ENCODE assay signal across 20 cellular contexts in genomic region chr12:15719230-15719629, GRCh38.
A peak's percentile ranks its signal among the peaks of the same experiment; 100 is the strongest.
DNase-seq lines count a peak whose midpoint lies in the region; ATAC-seq, FAIRE-seq and TF ChIP-seq lines count a peak whose summit lies in the region.
"Had no signal": no experiment of that assay in that cellular context is flagged by ENCODE, and none has a peak within 500 bp of the region (broad histone marks: within the 10 kb centered on the region; RNA-seq: fewer than 3 reads in every experiment).

No MANE protein-coding gene starts in this region.

- no peak overlapping the region for H3K4me3 Mint-ChIP-seq in chondrocyte (ENCODE audit: unreplicated experiment)
- H3K4me3 Mint-ChIP-seq: activated naive CD4-positive, alpha-beta T cell treated with anti-CD3 and anti-CD28 coated beads, Interleukin-2, amount 10 ng/mL, durations not matched to agents 7 days and 5 days; CD4-positive, CD25-positive, alpha-beta regulatory T cell; natural killer cell; T-helper 17 cell had no signal

- H3K36me3 ChIP-seq in pancreas (no peaks in the 10 kb centered on the region), thyroid gland (no peaks in the 10 kb centered on the region)

- no peaks in the 10 kb centered on the region for H3K9me3 Mint-ChIP-seq in chondrocyte (ENCODE audit: low read depth)
- H3K9me3 Mint-ChIP-seq in activated naive CD4-positive, alpha-beta T cell treated with anti-CD3 and anti-CD28 coated beads, Interleukin-2, amount 50 U/mL, for 72 hours, result no peaks in the 10 kb centered on the region
- H3K9me3 Mint-ChIP-seq: activated naive CD4-positive, alpha-beta T cell treated with anti-CD3 and anti-CD28 coated beads, Interleukin-2, amount 10 ng/mL, durations not matched to agents 7 days and 5 days; CD4-positive, CD25-positive, alpha-beta regulatory T cell; natural killer cell had no signal

- intact Hi-C loops in pancreas (cut with DNase I) (no loop called here), thyroid gland (cut with DNase I) (loop anchor here (10.0 kb wide), 1 partner anchor 66 kb away; the partner anchor contains the start of gene EPS8)

- H3K36me3 Mint-ChIP-seq in chondrocyte (ENCODE audit: low read depth), result peaks cover 4% of the 10 kb centered on the region
- H3K36me3 Mint-ChIP-seq in activated naive CD4-positive, alpha-beta T cell treated with anti-CD3 and anti-CD28 coated beads, Interleukin-2, amount 50 U/mL, for 72 hours, result no peaks in the 10 kb centered on the region
- H3K36me3 Mint-ChIP-seq: activated naive CD4-positive, alpha-beta T cell treated with anti-CD3 and anti-CD28 coated beads, Interleukin-2, amount 10 ng/mL, durations not matched to agents 7 days and 5 days; CD4-positive, CD25-positive, alpha-beta regulatory T cell; natural killer cell had no signal

- 51 to 54% methylated on average over 2 of the region's 2 CpGs for WGBS in pancreas, 2 donors
- WGBS in thyroid gland, 2 donors, result 76 to 83% methylated on average over 2 of the region's 2 CpGs

- TF ChIP-seq POLR2A in H54 (IDR thresholded peaks at IDR 0.05; ENCODE audit: low read depth, low read length) (no peak), thyroid gland (IDR thresholded peaks at IDR 0.05) (no peak)

- H3K9me3 ChIP-seq in pancreas, result no peaks in the 10 kb centered on the region
- H3K9me3 ChIP-seq in thyroid gland, result no peaks in the 10 kb centered on the region

- H3K4me3 ChIP-seq in pancreas (no peak overlapping the region), thyroid gland (replicated peaks in 1 of 3) (no peak overlapping the region)

- TF ChIP-seq CTCF in chondrocyte (IDR thresholded peaks at IDR 0.05), result no peak
- TF ChIP-seq CTCF in pancreas (IDR thresholded peaks at IDR 0.05), result no peak
- no peak for TF ChIP-seq CTCF in thyroid gland (IDR thresholded peaks at IDR 0.05)

- H3K4me1 ChIP-seq in pancreas (peaks cover 0 to 11% (median 5%) of the 10 kb centered on the region in 3 donors), thyroid gland (peaks cover 19 to 36% of the 10 kb centered on the region in 2 donors)

- peak in 1 of 4 donors; percentile 22 for ATAC-seq in pancreas
- ATAC-seq in activated naive CD4-positive, alpha-beta T cell treated with anti-CD3 and anti-CD28 coated beads, Interleukin-2, amount 50 U/mL, for 72 hours, result no peak
- ATAC-seq: natural killer cell, T-helper 17 cell had no signal

- DNase-seq in H54 (ENCODE audit: insufficient read length, low spot score), result no peak
- peak; percentile 32 to 49 for DNase-seq in NCI-H1930 (lab: John Stamatoyannopoulos, UW)
- no peak for DNase-seq in chondrocyte (ENCODE audit: low spot score)
- DNase-seq in pancreas, result no peak
- no peak for DNase-seq in HPDE6-E6E7 (ENCODE audit: extremely low spot score)
- no peak for DNase-seq in HuH-7.5 (ENCODE audit: low spot score)
- no peak for DNase-seq in thyroid gland
- no peak for DNase-seq in activated naive CD4-positive, alpha-beta T cell treated with anti-CD3 and anti-CD28 coated beads, Interleukin-2, amount 50 U/mL, for 72 hours (ENCODE audit: low spot score in 2 of 2)
- DNase-seq: activated CD4-positive, alpha-beta T cell treated with anti-CD3 and anti-CD28 coated beads for 1 hour; activated CD8-positive, alpha-beta memory T cell treated with anti-CD3 and anti-CD28 coated beads, Interleukin-2, amount 50 U/mL, for 48 hours; activated naive CD4-positive, alpha-beta T cell treated with anti-CD3 and anti-CD28 coated beads, Interleukin-2, amount 10 ng/mL, durations not matched to agents 7 days and 5 days; CD4-positive, CD25-positive, alpha-beta regulatory T cell; effector CD8-positive, alpha-beta T cell; GDM1; natural killer cell; NCI-H1105 treated with DMSO at 0.1 percent for 48 hours; NCI-H774; RPMI8226; T-helper 17 cell had no signal

- H3K27me3 ChIP-seq in pancreas (no peaks in the 10 kb centered on the region), thyroid gland (no peaks in the 10 kb centered on the region)

- H3K4me1 Mint-ChIP-seq in chondrocyte (ENCODE audit: low read depth), result peaks cover 81% of the 10 kb centered on the region
- H3K4me1 Mint-ChIP-seq: activated naive CD4-positive, alpha-beta T cell treated with anti-CD3 and anti-CD28 coated beads, Interleukin-2, amount 10 ng/mL, durations not matched to agents 7 days and 5 days; CD4-positive, CD25-positive, alpha-beta regulatory T cell had no signal

- no peak overlapping the region for H3K27ac ChIP-seq in pancreas
- no peak overlapping the region for H3K27ac ChIP-seq in thyroid gland

- FAIRE-seq in H54 (lab: Jason Lieb, UNC), result peak; percentile 41
- FAIRE-seq in pancreas (lab: Jason Lieb, UNC), result peak; percentile 86
- FAIRE-seq: frontal cortex had no signal

- no peaks in the 10 kb centered on the region for H3K27me3 Mint-ChIP-seq in chondrocyte (ENCODE audit: low read depth)
- H3K27me3 Mint-ChIP-seq: CD4-positive, CD25-positive, alpha-beta regulatory T cell had no signal

- peak overlapping the region; percentile 77 for H3K27ac Mint-ChIP-seq in chondrocyte (ENCODE audit: unreplicated experiment)
- no peak overlapping the region for H3K27ac Mint-ChIP-seq in activated naive CD4-positive, alpha-beta T cell treated with anti-CD3 and anti-CD28 coated beads, Interleukin-2, amount 50 U/mL, for 72 hours
- H3K27ac Mint-ChIP-seq: activated naive CD4-positive, alpha-beta T cell treated with anti-CD3 and anti-CD28 coated beads, Interleukin-2, amount 10 ng/mL, durations not matched to agents 7 days and 5 days; CD4-positive, CD25-positive, alpha-beta regulatory T cell; natural killer cell; T-helper 17 cell had no signal

Comparison
In these comparisons a context has a peak if more than half of its experiments do, and no peak if none do; other contexts are left out.
1. DNase-seq: peak in NCI-H1930 (2 of 2); none in H54 (single experiment), chondrocyte (single experiment), pancreas (0 of 6), HPDE6-E6E7 (single experiment), HuH-7.5 (single experiment), thyroid gland (0 of 2) and activated naive CD4-positive, alpha-beta T cell treated with anti-CD3 and anti-CD28 coated beads, Interleukin-2, amount 50 U/mL, for 72 hours (0 of 2).